ENCODE assay signal across 8 cellular contexts in genomic region chr3:9769012-9769411, GRCh38. TPM values are rescaled to one million over a fixed set of nuclear protein-coding genes. Genes with fewer than 3 reads are reported as not detected.
DNase-seq lines count a peak whose midpoint lies in the region; ATAC-seq and TF ChIP-seq lines count a peak whose summit lies in the region.

No MANE protein-coding gene starts in this region.

- no peaks in the 10 kb centered on the region for H3K9me3 ChIP-seq in lower lobe of right lung
- H3K9me3 ChIP-seq in testis = no peaks in the 10 kb centered on the region

- peak overlapping the region; percentile 58 for H3K27ac Mint-ChIP-seq in activated CD4-positive, alpha-beta T cell treated with anti-CD3 and anti-CD28 coated beads, Interleukin-2, amount 10 ng/mL, durations not matched to agents 24 days and 14 days
- peak overlapping the region; percentile 59 to 92 (median 82) for H3K27ac Mint-ChIP-seq in brain

- no peaks in the 10 kb centered on the region for H3K27me3 ChIP-seq in lower lobe of right lung (ENCODE audit: low read depth)
- no peaks in the 10 kb centered on the region for H3K27me3 ChIP-seq in testis

- TF ChIP-seq CTCF in brain (conservative IDR thresholded peaks at IDR 0.05) (no peak), lower lobe of right lung (IDR thresholded peaks at IDR 0.05) (no peak), testis (IDR thresholded peaks at IDR 0.05) (no peak)

- H3K27ac ChIP-seq in lower lobe of right lung (peak overlapping the region; percentile 87), testis (peak overlapping the region; percentile 91 to 96)

- no peaks in the 10 kb centered on the region for H3K9me3 Mint-ChIP-seq in activated CD4-positive, alpha-beta T cell treated with anti-CD3 and anti-CD28 coated beads, Interleukin-2, amount 10 ng/mL, durations not matched to agents 24 days and 14 days
- H3K9me3 Mint-ChIP-seq in brain = no peaks in the 10 kb centered on the region

- no peak for DNase-seq in activated CD4-positive, alpha-beta T cell treated with anti-CD3 and anti-CD28 coated beads, Interleukin-2, amount 10 ng/mL, durations not matched to agents 24 days and 14 days
- no peak for DNase-seq in activated CD4-positive, alpha-beta T cell treated with anti-CD3 and anti-CD28 coated beads for 1 hour
- DNase-seq in lower lobe of right lung = no peak
- DNase-seq in testis = no peak
- DNase-seq in stimulated activated CD4-positive, alpha-beta T cell treated with anti-CD3 and anti-CD28 coated beads, Interleukin-1b, Interleukin-23, amount 100 ng/mL, for 48 hours = no peak
- DNase-seq in NCI-H1694 (lab: John Stamatoyannopoulos, UW) = no peak
- DNase-seq in activated CD8-positive, alpha-beta memory T cell treated with anti-CD3 and anti-CD28 coated beads, Interleukin-2, amount 50 U/mL, for 4 hours = no peak

- WGBS in testis, 2 donors = 39 to 61% methylated on average over 5 of the region's 5 CpGs

- no peak for TF ChIP-seq POLR2A in testis (IDR thresholded peaks at IDR 0.05)

- intact Hi-C loops in activated CD4-positive, alpha-beta T cell treated with anti-CD3 and anti-CD28 coated beads, Interleukin-2, amount 10 ng/mL, durations not matched to agents 24 days and 14 days (cut with micrococcal nuclease) = loop anchor here (1.0 to 2.0 kb wide), 3 partner anchors 19 to 36 kb away; partner anchors contain the start of gene ARPC4
- intact Hi-C loops in lower lobe of right lung (cut with DNase I) = no loop called here
- intact Hi-C loops in testis (cut with DNase I; ENCODE audit: low total_unique reads) = no loop called here

- H3K36me3 ChIP-seq in lower lobe of right lung (peaks cover 18% of the 10 kb centered on the region), testis (ENCODE audit: low read depth, missing control alignments) (no peaks in the 10 kb centered on the region)

- no peaks in the 10 kb centered on the region for H3K27me3 Mint-ChIP-seq in activated CD4-positive, alpha-beta T cell treated with anti-CD3 and anti-CD28 coated beads, Interleukin-2, amount 10 ng/mL, durations not matched to agents 24 days and 14 days
- peaks cover 7% of the 10 kb centered on the region for H3K27me3 Mint-ChIP-seq in brain

- peak overlapping the region; percentile 87 for H3K4me3 ChIP-seq in lower lobe of right lung
- peak overlapping the region; percentile 71 to 83 for H3K4me3 ChIP-seq in testis

- no peak for ATAC-seq in lower lobe of right lung

- peaks cover 43% of the 10 kb centered on the region for H3K4me1 Mint-ChIP-seq in activated CD4-positive, alpha-beta T cell treated with anti-CD3 and anti-CD28 coated beads, Interleukin-2, amount 10 ng/mL, durations not matched to agents 24 days and 14 days
- H3K4me1 Mint-ChIP-seq in brain = peaks cover 41% of the 10 kb centered on the region

- H3K4me1 ChIP-seq in lower lobe of right lung (peaks cover 47% of the 10 kb centered on the region), testis (peaks cover 32% of the 10 kb centered on the region)

- peaks cover 29% of the 10 kb centered on the region for H3K36me3 Mint-ChIP-seq in activated CD4-positive, alpha-beta T cell treated with anti-CD3 and anti-CD28 coated beads, Interleukin-2, amount 10 ng/mL, durations not matched to agents 24 days and 14 days (ENCODE audit: low read depth)
- H3K36me3 Mint-ChIP-seq in brain = peaks cover 16% of the 10 kb centered on the region

- peak overlapping the region; percentile 82 for H3K4me3 Mint-ChIP-seq in activated CD4-positive, alpha-beta T cell treated with anti-CD3 and anti-CD28 coated beads, Interleukin-2, amount 10 ng/mL, durations not matched to agents 24 days and 14 days
- H3K4me3 Mint-ChIP-seq in brain = peak overlapping the region; percentile 67 to 87 (median 83)

RNA-seq across cellular contexts. Expression of gene CAMK1, which starts 0.7 kb away (rescaled TPM):
- total RNA-seq in activated CD4-positive, alpha-beta T cell treated with anti-CD3 and anti-CD28 coated beads, Interleukin-2, amount 10 ng/mL, durations not matched to agents 24 days and 14 days = 81.0 and 83.7 TPM in 2 replicates
- polyA plus RNA-seq in brain (ENCODE audit: insufficient read depth, low read depth, low replicate concordance) (23.8 TPM), testis (ENCODE audit: insufficient read depth, low read depth, low replicate concordance) (62.7 TPM)
- total RNA-seq in lower lobe of right lung (30.8 TPM), testis (100 to 1,000 TPM; 127 to 185 TPM)

RNA-seq across cellular contexts. Expression of gene OGG1, which starts 19.3 kb away (rescaled TPM):
- 37.0 and 41.1 TPM in 2 replicates for total RNA-seq in activated CD4-positive, alpha-beta T cell treated with anti-CD3 and anti-CD28 coated beads, Interleukin-2, amount 10 ng/mL, durations not matched to agents 24 days and 14 days
- polyA plus RNA-seq in brain (ENCODE audit: insufficient read depth, low read depth, low replicate concordance) (23.0 TPM), testis (ENCODE audit: insufficient read depth, low read depth, low replicate concordance) (18.8 TPM)
- total RNA-seq in lower lobe of right lung (21.5 TPM), testis (10 to 100 TPM; 30.3 to 36.4 TPM)

RNA-seq across cellular contexts. Expression of gene TADA3, which starts 23.3 kb away (rescaled TPM):
- total RNA-seq in activated CD4-positive, alpha-beta T cell treated with anti-CD3 and anti-CD28 coated beads, Interleukin-2, amount 10 ng/mL, durations not matched to agents 24 days and 14 days = 63.4 and 64.6 TPM in 2 replicates
- 83.6 TPM for polyA plus RNA-seq in brain (ENCODE audit: insufficient read depth, low read depth, low replicate concordance)
- 53.8 TPM for total RNA-seq in lower lobe of right lung
- 100 to 1,000 TPM in 1 of 2 donors, 10 to 100 TPM in 1; 94.6 to 123 TPM for total RNA-seq in testis
- 123 TPM for polyA plus RNA-seq in testis (ENCODE audit: insufficient read depth, low read depth, low replicate concordance)

RNA-seq across cellular contexts. Expression of gene ARPC4, which starts 23.9 kb away (rescaled TPM):
- total RNA-seq in activated CD4-positive, alpha-beta T cell treated with anti-CD3 and anti-CD28 coated beads, Interleukin-2, amount 10 ng/mL, durations not matched to agents 24 days and 14 days = 263 and 267 TPM in 2 replicates
- polyA plus RNA-seq in brain (ENCODE audit: insufficient read depth, low read depth, low replicate concordance) (113 TPM), testis (ENCODE audit: insufficient read depth, low read depth, low replicate concordance) (99.6 TPM)
- total RNA-seq in lower lobe of right lung (170 TPM), testis (100 to 1,000 TPM; 108 to 124 TPM)

RNA-seq across cellular contexts. Expression of gene BRPF1, which starts 37.5 kb away (rescaled TPM):
- total RNA-seq in activated CD4-positive, alpha-beta T cell treated with anti-CD3 and anti-CD28 coated beads, Interleukin-2, amount 10 ng/mL, durations not matched to agents 24 days and 14 days = 41.7 and 45.3 TPM in 2 replicates
- polyA plus RNA-seq in brain (ENCODE audit: insufficient read depth, low read depth, low replicate concordance) (13.3 TPM), testis (ENCODE audit: insufficient read depth, low read depth, low replicate concordance) (47.4 TPM)
- total RNA-seq in lower lobe of right lung (22.3 TPM), testis (10 to 100 TPM; 55.1 to 58.4 TPM)
